In the genomic region with DNA sequence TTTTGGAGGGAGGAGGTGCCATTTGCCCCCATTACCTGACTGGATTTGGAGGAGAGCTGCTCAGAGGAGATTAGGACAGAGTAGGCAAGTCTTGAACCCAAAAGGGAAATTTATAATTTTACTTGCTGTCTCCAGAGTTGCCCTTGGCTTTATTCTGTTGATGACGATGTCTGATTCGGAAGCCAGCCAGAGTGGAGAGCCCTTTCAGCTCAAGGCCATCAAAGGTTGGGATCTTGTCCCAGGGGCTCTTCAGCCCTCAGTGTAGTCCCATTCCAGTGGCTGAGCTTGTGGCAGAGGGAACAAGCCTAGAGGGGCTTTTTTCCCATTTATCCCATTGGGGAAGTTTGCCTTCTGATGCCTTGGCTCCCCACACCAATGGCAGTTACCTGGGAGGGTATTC, we compare ENCODE assay signal across 37 cellular contexts.
"Had no signal": no experiment of that assay in that cellular context is flagged by ENCODE, and none has a peak within 500 bp of the region (broad histone marks: within the 10 kb centered on the region; RNA-seq: fewer than 3 reads in every experiment).

No MANE protein-coding gene starts in this region.

- H3K27ac ChIP-seq: ascending aorta, body of pancreas, brain microvascular endothelial cell, breast epithelium, cardiac muscle cell had no signal

- H3K9me3 ChIP-seq: ascending aorta, body of pancreas, breast epithelium had no signal

- H3K4me3 Mint-ChIP-seq: activated naive CD4-positive, alpha-beta T cell treated with anti-CD3 and anti-CD28 coated beads for 36 hours; activated naive CD4-positive, alpha-beta T cell treated with anti-CD3 and anti-CD28 coated beads, Interleukin-2, amount 10 ng/mL, durations not matched to agents 7 days and 5 days; activated naive CD4-positive, alpha-beta T cell treated with anti-CD3 and anti-CD28 coated beads, Interleukin-2, amount 50 U/mL, for 24 hours; activated naive CD8-positive, alpha-beta T cell; activated naive CD8-positive, alpha-beta T cell treated with anti-CD3 and anti-CD28 coated beads for 36 hours; activated naive CD8-positive, alpha-beta T cell treated with anti-CD3 and anti-CD28 coated beads, Interleukin-2, amount 10 ng/mL, durations not matched to agents 7 days and 5 days; activated naive CD8-positive, alpha-beta T cell treated with anti-CD3 and anti-CD28 coated beads, Interleukin-2, amount 50 U/mL, for 24 hours; activated T-cell treated with anti-CD3 and anti-CD28 coated beads, Interleukin-2, amount 50 U/mL, for 24 hours; activated T-cell treated with anti-CD3 and anti-CD28 coated beads, Interleukin-2, amount 50 U/mL, for 4 hours; activated T-cell treated with anti-CD3 and anti-CD28 coated beads, Interleukin-2, amount 50 U/mL, for 72 hours; activated T-helper 1 cell treated with anti-CD3 and anti-CD28 coated beads, Interleukin-12 subunit alpha, Interleukin-12 subunit beta, Interleukin-2, Interleukin-4 antibody, amounts not matched to agents 30 ng/mL and 10 ng/mL and 1 ng/mL, durations not matched to agents 14 hours and 24 hours and 36 hours; activated T-helper 17 cell treated with anti-CD3 and anti-CD28 coated beads, Interleukin-2, amount 50 U/mL, for 72 hours; brain; central memory CD8-positive, alpha-beta T cell had no signal

- H3K27me3 Mint-ChIP-seq: activated naive CD4-positive, alpha-beta T cell treated with anti-CD3 and anti-CD28 coated beads, Interleukin-2, amount 50 U/mL, for 24 hours; activated naive CD8-positive, alpha-beta T cell treated with anti-CD3 and anti-CD28 coated beads for 36 hours; activated naive CD8-positive, alpha-beta T cell treated with anti-CD3 and anti-CD28 coated beads, Interleukin-2, amount 50 U/mL, for 24 hours; activated T-cell treated with anti-CD3 and anti-CD28 coated beads, Interleukin-2, amount 50 U/mL, for 24 hours; central memory CD8-positive, alpha-beta T cell had no signal

- H3K4me3 ChIP-seq: ascending aorta, body of pancreas, breast epithelium, cardiac muscle cell had no signal

- H3K4me1 ChIP-seq: body of pancreas had no signal

- H3K27me3 ChIP-seq: ascending aorta, body of pancreas, brain microvascular endothelial cell, breast epithelium, cardiac muscle cell had no signal

- H3K27ac Mint-ChIP-seq: activated naive CD4-positive, alpha-beta T cell treated with anti-CD3 and anti-CD28 coated beads for 36 hours; activated naive CD4-positive, alpha-beta T cell treated with anti-CD3 and anti-CD28 coated beads, Interleukin-2, amount 10 ng/mL, durations not matched to agents 7 days and 5 days; activated naive CD4-positive, alpha-beta T cell treated with anti-CD3 and anti-CD28 coated beads, Interleukin-2, amount 50 U/mL, for 24 hours; activated naive CD4-positive, alpha-beta T cell treated with anti-CD3 and anti-CD28 coated beads, Interleukin-2, amount 50 U/mL, for 72 hours; activated naive CD8-positive, alpha-beta T cell; activated naive CD8-positive, alpha-beta T cell treated with anti-CD3 and anti-CD28 coated beads for 36 hours; activated naive CD8-positive, alpha-beta T cell treated with anti-CD3 and anti-CD28 coated beads, Interleukin-2, amount 10 ng/mL, durations not matched to agents 7 days and 5 days; activated naive CD8-positive, alpha-beta T cell treated with anti-CD3 and anti-CD28 coated beads, Interleukin-2, amount 50 U/mL, for 24 hours; activated T-cell treated with anti-CD3 and anti-CD28 coated beads, Interleukin-2, amount 50 U/mL, for 24 hours; activated T-cell treated with anti-CD3 and anti-CD28 coated beads, Interleukin-2, amount 50 U/mL, for 72 hours; activated T-helper 1 cell treated with anti-CD3 and anti-CD28 coated beads, Interleukin-12 subunit alpha, Interleukin-12 subunit beta, Interleukin-2, Interleukin-4 antibody, amounts not matched to agents 30 ng/mL and 10 ng/mL and 1 ng/mL, durations not matched to agents 14 hours and 24 hours and 36 hours; activated T-helper 17 cell treated with anti-CD3 and anti-CD28 coated beads, Interleukin-2, amount 50 U/mL, for 72 hours; activated T-helper 2 cell treated with anti-CD3 and anti-CD28 coated beads, Interferon-gamma antibody, Interleukin-2, Interleukin-4, amounts not matched to agents 10 μg/mL and 5 μg/mL and 100 μg/mL, durations not matched to agents 14 hours and 24 hours and 36 hours; brain had no signal

- H3K36me3 ChIP-seq: ascending aorta, brain microvascular endothelial cell, breast epithelium, cardiac muscle cell had no signal

- DNase-seq: activated effector memory CD4-positive, alpha-beta T cell treated with anti-CD3 and anti-CD28 coated beads, Interleukin-2, amount 50 U/mL, for 16 hours; activated effector memory CD4-positive, alpha-beta T cell treated with Interleukin-2 at 50 U/mL for 16 hours; activated gamma-delta T cell; activated gamma-delta T cell treated with Interleukin-2 at 50 U/mL for 16 hours; activated naive CD4-positive, alpha-beta T cell; activated naive CD4-positive, alpha-beta T cell treated with anti-CD3 and anti-CD28 coated beads for 36 hours; activated naive CD4-positive, alpha-beta T cell treated with anti-CD3 and anti-CD28 coated beads, Interleukin-2, amount 10 ng/mL, durations not matched to agents 7 days and 5 days; activated naive CD4-positive, alpha-beta T cell treated with anti-CD3 and anti-CD28 coated beads, Interleukin-2, amount 50 U/mL, for 16 hours; activated naive CD4-positive, alpha-beta T cell treated with Interleukin-2 at 50 U/mL for 16 hours; activated naive CD8-positive, alpha-beta T cell treated with anti-CD3 and anti-CD28 coated beads for 36 hours; activated naive CD8-positive, alpha-beta T cell treated with anti-CD3 and anti-CD28 coated beads, Interleukin-2, amount 10 ng/mL, durations not matched to agents 7 days and 5 days; activated naive CD8-positive, alpha-beta T cell treated with anti-CD3 and anti-CD28 coated beads, Interleukin-2, amount 50 U/mL, for 24 hours; activated T-cell treated with anti-CD3 and anti-CD28 coated beads, Interleukin-2, amount 50 U/mL, for 1 hour; activated T-cell treated with anti-CD3 and anti-CD28 coated beads, Interleukin-2, amount 50 U/mL, for 24 hours; activated T-cell treated with anti-CD3 and anti-CD28 coated beads, Interleukin-2, amount 50 U/mL, for 4 hours; activated T-cell treated with anti-CD3 and anti-CD28 coated beads, Interleukin-2, amount 50 U/mL, for 48 hours; activated T-cell treated with anti-CD3 and anti-CD28 coated beads, Interleukin-2, amount 50 U/mL, for 72 hours; amniotic stem cell; amygdala; anterior cingulate cortex; aorta; body of pancreas; brain microvascular endothelial cell; caudate nucleus; central memory CD4-positive, alpha-beta T cell; cerebellar nuclear complex had no signal

- ATAC-seq: activated naive CD4-positive, alpha-beta T cell treated with anti-CD3 and anti-CD28 coated beads, Interleukin-2, amount 50 U/mL, for 72 hours; activated naive CD8-positive, alpha-beta T cell treated with anti-CD3 and anti-CD28 coated beads, Interleukin-2, amount 50 U/mL, for 24 hours; activated T-cell treated with anti-CD3 and anti-CD28 coated beads, Interleukin-2, amount 50 U/mL, for 4 hours; activated T-cell treated with anti-CD3 and anti-CD28 coated beads, Interleukin-2, amount 50 U/mL, for 72 hours; activated T-helper 17 cell treated with anti-CD3 and anti-CD28 coated beads, Interleukin-2, amount 50 U/mL, for 72 hours; body of pancreas had no signal

- H3K36me3 Mint-ChIP-seq: activated naive CD4-positive, alpha-beta T cell treated with anti-CD3 and anti-CD28 coated beads, Interleukin-2, amount 10 ng/mL, durations not matched to agents 7 days and 5 days; activated naive CD4-positive, alpha-beta T cell treated with anti-CD3 and anti-CD28 coated beads, Interleukin-2, amount 50 U/mL, for 24 hours; activated naive CD8-positive, alpha-beta T cell; activated naive CD8-positive, alpha-beta T cell treated with anti-CD3 and anti-CD28 coated beads for 36 hours; brain had no signal

- H3K9me3 Mint-ChIP-seq: activated naive CD4-positive, alpha-beta T cell treated with anti-CD3 and anti-CD28 coated beads for 36 hours; activated naive CD4-positive, alpha-beta T cell treated with anti-CD3 and anti-CD28 coated beads, Interleukin-2, amount 50 U/mL, for 24 hours; activated naive CD8-positive, alpha-beta T cell treated with anti-CD3 and anti-CD28 coated beads, Interleukin-2, amount 50 U/mL, for 24 hours; activated T-cell treated with anti-CD3 and anti-CD28 coated beads, Interleukin-2, amount 50 U/mL, for 24 hours; activated T-helper 17 cell treated with anti-CD3 and anti-CD28 coated beads, Interleukin-2, amount 50 U/mL, for 72 hours; activated T-helper 2 cell treated with anti-CD3 and anti-CD28 coated beads, Interferon-gamma antibody, Interleukin-2, Interleukin-4, amounts not matched to agents 10 μg/mL and 5 μg/mL and 100 μg/mL, durations not matched to agents 14 hours and 24 hours and 36 hours; brain; central memory CD8-positive, alpha-beta T cell had no signal
